In genomic region chr19:49929611-49930482, GRCh38 we compare ENCODE assay signal across 1 cellular context.
TF ChIP-seq lines count a peak whose summit lies in the region.

No MANE protein-coding gene starts in this region.

TF ChIP-seq in HepG2, 621 proteins besides CTCF, POLR2A, EP300 and RAD21 (continued from another document and continues in another):
- TF ChIP-seq ZXDC (CRISPR knock-in tag; IDR thresholded peaks at IDR 0.05) (0 out of 2 replicates have a peak, but pooled peaks have one; percentile 52), RXRA (CRISPR knock-in tag; IDR thresholded peaks at IDR 0.05) (no peak), GATAD2A (CRISPR knock-in tag; IDR thresholded peaks at IDR 0.05) (no peak), PHF5A (CRISPR knock-in tag; IDR thresholded peaks at IDR 0.05; ENCODE audit: low read depth, unreplicated experiment) (peak; percentile 72), ZSCAN30 (CRISPR knock-in tag; IDR thresholded peaks at IDR 0.05) (no peak; the same call in none of the 2 replicates), ZBTB20 (CRISPR knock-in tag; IDR thresholded peaks at IDR 0.05; ENCODE audit: borderline replicate concordance, low read depth) (no peak), MBNL3 (CRISPR knock-in tag; conservative IDR thresholded peaks at IDR 0.05) (no peak), ZNF563 (CRISPR knock-in tag; IDR thresholded peaks at IDR 0.05) (peak; percentile 74; the same call in 1 of the 2 replicates), IKZF5 (CRISPR knock-in tag; IDR thresholded peaks at IDR 0.05) (peak; percentile 67; the same call in 1 of the 2 replicates), PBX3 (CRISPR knock-in tag; IDR thresholded peaks at IDR 0.05; ENCODE audit: borderline replicate concordance) (no peak), ZNF572 (CRISPR knock-in tag; IDR thresholded peaks at IDR 0.05) (no peak), ZNF562 (CRISPR knock-in tag; IDR thresholded peaks at IDR 0.05; ENCODE audit: borderline replicate concordance) (no peak), ZNF780A (CRISPR knock-in tag; IDR thresholded peaks at IDR 0.05) (no peak; the same call in 1 of the 2 replicates), SETDB1 (CRISPR knock-in tag; IDR thresholded peaks at IDR 0.05; ENCODE audit: borderline replicate concordance) (no peak), ZNF20 (CRISPR knock-in tag; IDR thresholded peaks at IDR 0.05) (no peak), IRX3 (CRISPR knock-in tag; IDR thresholded peaks at IDR 0.05; ENCODE audit: borderline replicate concordance, low read depth) (no peak), TSC22D2 (CRISPR knock-in tag; IDR thresholded peaks at IDR 0.05; ENCODE audit: borderline replicate concordance) (0 out of 2 replicates have a peak, but pooled peaks have one; percentile 48), HDAC2 (CRISPR knock-in tag; IDR thresholded peaks at IDR 0.05) (no peak), MAFK (conservative IDR thresholded peaks at IDR 0.05 in 1 of 2, IDR thresholded peaks at IDR 0.05 in 1 of 2; ENCODE audit: low read length in 2 of 2) (no peak), MTA1 (CRISPR knock-in tag; IDR thresholded peaks at IDR 0.05; ENCODE audit: borderline replicate concordance) (no peak), ZNF18 (CRISPR knock-in tag; IDR thresholded peaks at IDR 0.05; ENCODE audit: insufficient replicate concordance) (peak; percentile 43), EED (CRISPR knock-in tag; IDR thresholded peaks at IDR 0.05) (peak; percentile 57; the same call in 1 of the 2 replicates), ZNF33A (CRISPR knock-in tag; IDR thresholded peaks at IDR 0.05; ENCODE audit: borderline replicate concordance) (no peak), JDP2 (CRISPR knock-in tag; IDR thresholded peaks at IDR 0.05; ENCODE audit: borderline replicate concordance) (no peak), RCOR2 (CRISPR knock-in tag; IDR thresholded peaks at IDR 0.05) (0 out of 2 replicates have a peak, but pooled peaks have one; percentile 38), ZBTB38 (CRISPR knock-in tag; IDR thresholded peaks at IDR 0.05) (peak; percentile 78; the same call in 1 of the 2 replicates), IRF9 (CRISPR knock-in tag; IDR thresholded peaks at IDR 0.05; ENCODE audit: borderline replicate concordance) (peak; percentile 90; the same call in 1 of the 2 replicates), ZMYM3 (CRISPR knock-in tag; IDR thresholded peaks at IDR 0.05) (0 out of 2 replicates have a peak, but pooled peaks have one; percentile 37), ZNF841 (CRISPR knock-in tag; IDR thresholded peaks at IDR 0.05; ENCODE audit: borderline replicate concordance) (no peak), ZNF770 (CRISPR knock-in tag; IDR thresholded peaks at IDR 0.05) (peak; percentile 23; the same call in 1 of the 2 replicates), MLX (CRISPR knock-in tag; IDR thresholded peaks at IDR 0.05) (no peak), RFX3 (CRISPR knock-in tag; IDR thresholded peaks at IDR 0.05) (no peak), ZNF710 (CRISPR knock-in tag; IDR thresholded peaks at IDR 0.05; ENCODE audit: borderline replicate concordance) (peak; percentile 66; the same call in 1 of the 2 replicates), NCOR1 (IDR thresholded peaks at IDR 0.05; ENCODE audit: borderline replicate concordance, low read length) (no peak), ATF7-NPFF (CRISPR knock-in tag; IDR thresholded peaks at IDR 0.05; ENCODE audit: low read depth) (peak; percentile 89; the same call in 1 of the 2 replicates), ZNF713 (CRISPR knock-in tag; IDR thresholded peaks at IDR 0.05) (no peak), HOMEZ (CRISPR knock-in tag; IDR thresholded peaks at IDR 0.05; ENCODE audit: low read depth) (0 out of 2 replicates have a peak, but pooled peaks have one; percentile 8), HOXA7 (CRISPR knock-in tag; IDR thresholded peaks at IDR 0.05) (no peak), NAIF1 (CRISPR knock-in tag; IDR thresholded peaks at IDR 0.05; ENCODE audit: borderline replicate concordance) (peak; percentile 77; the same call in 1 of the 2 replicates), FOXK1 (CRISPR knock-in tag; IDR thresholded peaks at IDR 0.05; ENCODE audit: borderline replicate concordance, low read depth) (no peak), REXO4 (CRISPR knock-in tag; IDR thresholded peaks at IDR 0.05; ENCODE audit: borderline replicate concordance) (peak; percentile 80; the same call in 1 of the 2 replicates), ETV5 (CRISPR knock-in tag; IDR thresholded peaks at IDR 0.05; ENCODE audit: borderline replicate concordance) (no peak), RBM39 (IDR thresholded peaks at IDR 0.05; ENCODE audit: low read depth, low read length, poor library complexity, severe bottlenecking) (peak; percentile 67), ZNF629 (CRISPR knock-in tag; conservative IDR thresholded peaks at IDR 0.05) (0 out of 2 replicates have a peak, but pooled peaks have one; percentile 5), ZNF350 (CRISPR knock-in tag; IDR thresholded peaks at IDR 0.05; ENCODE audit: borderline replicate concordance, low read depth) (peak; percentile 35; the same call in 1 of the 2 replicates), MTERF4 (CRISPR knock-in tag; IDR thresholded peaks at IDR 0.05) (peak; percentile 69; the same call in 1 of the 2 replicates), TRIM24 (CRISPR knock-in tag; IDR thresholded peaks at IDR 0.05) (no peak), ZNF549 (CRISPR knock-in tag; IDR thresholded peaks at IDR 0.05) (no peak), THAP8 (CRISPR knock-in tag; IDR thresholded peaks at IDR 0.05; ENCODE audit: borderline replicate concordance) (0 out of 2 replicates have a peak, but pooled peaks have one; percentile 73), SIX4 (CRISPR knock-in tag; IDR thresholded peaks at IDR 0.05) (peak; percentile 33; the same call in 1 of the 2 replicates), ZNF205 (CRISPR knock-in tag; IDR thresholded peaks at IDR 0.05) (0 out of 2 replicates have a peak, but pooled peaks have one; percentile 5)
